In the genomic region with DNA sequence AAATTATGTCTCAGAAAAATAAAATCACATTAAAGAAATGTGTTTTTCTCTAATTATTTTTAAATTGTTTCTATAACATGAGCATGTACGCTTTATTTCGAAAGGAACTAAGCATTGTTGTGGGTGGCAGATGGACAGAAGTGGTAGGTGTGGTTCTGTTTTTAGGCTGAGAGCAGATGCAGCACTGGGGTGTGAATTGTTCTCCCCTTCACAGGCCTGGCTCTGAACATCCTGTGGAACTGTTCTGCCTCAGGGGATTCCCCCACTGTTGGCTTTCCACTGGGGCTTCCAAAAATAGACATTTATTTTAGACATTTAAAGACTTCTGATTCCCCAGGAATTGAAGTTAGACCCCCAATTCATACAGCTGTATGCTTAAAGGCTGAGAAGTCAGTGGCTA, we compare ENCODE assay signal across 20 cellular contexts. TPM values are rescaled to one million over a fixed set of nuclear protein-coding genes. Genes with fewer than 3 reads are reported as not detected.
DNase-seq lines count a peak whose midpoint lies in the region; ATAC-seq, FAIRE-seq and TF ChIP-seq lines count a peak whose summit lies in the region.
"Had no signal": no experiment of that assay in that cellular context is flagged by ENCODE, and none has a peak within 500 bp of the region (broad histone marks: within the 10 kb centered on the region; RNA-seq: fewer than 3 reads in every experiment).

No MANE protein-coding gene starts in this region.

- no peaks in the 10 kb centered on the region for H4K20me1 ChIP-seq in GM12878 (ENCODE audit: control insufficient read depth, insufficient read depth)

- no peak for FAIRE-seq in GM12878 (lab: Jason Lieb, UNC)
- FAIRE-seq: A549, GM12891, GM19239 had no signal

- in situ Hi-C loops in GM12878 (cut with MboI) = no loop called here

- H3K79me2 ChIP-seq in GM12878 (ENCODE audit: control insufficient read depth, insufficient read depth, low read length) = no peaks in the 10 kb centered on the region

- TF ChIP-seq CTCF in GM12878 (IDR thresholded peaks at IDR 0.05 in 2 of 3, conservative IDR thresholded peaks at IDR 0.05 in 1 of 3; ENCODE audit: control insufficient read depth in 2 of 3, extremely low read depth in 1 of 3, insufficient read depth in 1 of 3, low read depth in 3 of 3, low read length in 3 of 3) (no peak), Peyer's patch (IDR thresholded peaks at IDR 0.05) (no peak)

- DNase-seq in NCI-H748 (lab: John Stamatoyannopoulos, UW; ENCODE audit: unreplicated experiment) (peak; percentile 31), NCI-H748 treated with DMSO at 0.1 percent for 48 hours (lab: John Stamatoyannopoulos, UW) (no peak), GM12878 (ENCODE audit: low read depth, low spot score) (no peak), myocyte (ENCODE audit: low read depth) (peak; percentile 53), Peyer's patch (no peak), NCI-H446 treated with DMSO at 0.1 percent for 48 hours (lab: John Stamatoyannopoulos, UW) (no peak)
- DNase-seq: C1 segment of cervical spinal cord, GM23248, Kasumi-1, MG63, NCI-H1048, NCI-H1436, NCI-H1930, NCI-H510A treated with DMSO at 0.1 percent for 48 hours, SJCRH30 had no signal

- peak; percentile 90 for ATAC-seq in GM12878
- ATAC-seq in HG03460 (IDR thresholded peaks at IDR 0.05; ENCODE audit: unreplicated experiment) = no peak
- ATAC-seq: A549, HCT116 had no signal

- 6% methylated on average over 2 of the region's 2 CpGs for WGBS in GM12878 (ENCODE audit: insufficient coverage, insufficient replicate concordance, low lambda C conversion rate, missing lambda C conversion rate)

- no peak overlapping the region for H3K9ac ChIP-seq in GM12878 (ENCODE audit: control insufficient read depth, insufficient read depth, low read length)
- H3K9ac ChIP-seq: GM23248 had no signal

- H3K4me3 ChIP-seq in GM12878 (no peak overlapping the region), Peyer's patch (no peak overlapping the region)
- H3K4me3 ChIP-seq: A549, GM23248, MG63, SJCRH30 had no signal

- H2AFZ ChIP-seq in GM12878 (ENCODE audit: control insufficient read depth, low read depth, low read length) = no peak overlapping the region
- H2AFZ ChIP-seq: GM23248 had no signal

- POLR2A ChIA-PET in GM12878 (lab: Charles Lee) = no interaction called here

- H3K4me1 ChIP-seq in GM12878 (ENCODE audit: control insufficient read depth, insufficient read depth, low read length) (no peaks in the 10 kb centered on the region), Peyer's patch (no peaks in the 10 kb centered on the region)
- H3K4me1 ChIP-seq: A549, SJCRH30 had no signal

- SMC1A ChIA-PET in GM12878 (lab: Charles Lee; ENCODE audit: uncharacterized antibody, unreplicated experiment) = interaction anchor here (0.8 kb wide), 1 partner anchor 23 kb away, joined by 3 read pairs; no protein-coding TSS in a partner anchor

- intact Hi-C loops in GM12878 (cut with micrococcal nuclease; ENCODE audit: unreplicated experiment) = no loop called here

- no peak overlapping the region for H3K4me2 ChIP-seq in GM12878 (ENCODE audit: control insufficient read depth, insufficient read depth)
- H3K4me2 ChIP-seq: A549 had no signal

- H3K9me3 ChIP-seq in GM12878 (replicated peaks; ENCODE audit: control insufficient read depth, insufficient read depth, low read length) (no peaks in the 10 kb centered on the region), Peyer's patch (no peaks in the 10 kb centered on the region)
- H3K9me3 ChIP-seq: A549, MG63, SJCRH30 had no signal

- no peaks in the 10 kb centered on the region for H3K36me3 ChIP-seq in GM12878 (ENCODE audit: control insufficient read depth in 2 of 2, insufficient read depth in 2 of 2, low read length in 1 of 2)
- no peaks in the 10 kb centered on the region for H3K36me3 ChIP-seq in Peyer's patch
- H3K36me3 ChIP-seq: MG63, SJCRH30 had no signal

- BruUV-seq in GM12878 (replicated peaks; lab: Mats Ljungman, UMichigan) = no TSS peak

- RAD21 ChIA-PET in GM12878 (lab: Charles Lee; ENCODE audit: unreplicated experiment) = no interaction called here

- TF ChIP-seq EP300 in GM12878 (IDR thresholded peaks at IDR 0.05; ENCODE audit: borderline replicate concordance in 1 of 2, control insufficient read depth in 1 of 2, low read depth in 2 of 2, low read length in 2 of 2) = no peak

- CTCF ChIA-PET in GM12878 (lab: Yijun Ruan, JAX) = no interaction called here

- no peaks in the 10 kb centered on the region for H3K27me3 ChIP-seq in GM12878 (replicated peaks in 1 of 2; ENCODE audit: control insufficient read depth in 2 of 2, insufficient read depth in 2 of 2, low read length in 1 of 2)
- no peaks in the 10 kb centered on the region for H3K27me3 ChIP-seq in Peyer's patch
- H3K27me3 ChIP-seq: MG63, SJCRH30 had no signal

- TF ChIP-seq POLR2A in GM12878 (IDR thresholded peaks at IDR 0.05; ENCODE audit: low read depth, low read length) (no peak), Peyer's patch (IDR thresholded peaks at IDR 0.05) (no peak)

- TF ChIP-seq RAD21 in GM12878 (IDR thresholded peaks at IDR 0.05; ENCODE audit: insufficient read depth, low read depth, low read length) = no peak

- H3K27ac ChIP-seq in GM12878 (ENCODE audit: control insufficient read depth, insufficient read depth) = no peak overlapping the region
- no peak overlapping the region for H3K27ac ChIP-seq in Peyer's patch
- H3K27ac ChIP-seq: A549, GM23248, SJCRH30 had no signal

TF ChIP-seq in GM12878, 131 proteins besides CTCF, POLR2A, EP300 and RAD21:
- TF ChIP-seq KAT2A (conservative IDR thresholded peaks at IDR 0.05; ENCODE audit: control insufficient read depth, low read depth, low read length) = no peak
- peak; percentile 27 for TF ChIP-seq MEF2B (IDR thresholded peaks at IDR 0.05; ENCODE audit: partially characterized antibody, poor library complexity, severe bottlenecking)
- TF ChIP-seq IKZF1 (conservative IDR thresholded peaks at IDR 0.05) = 0 out of 2 replicates have a peak, but pooled peaks have one; percentile 16

RNA-seq across cellular contexts. Expression of gene PDHA2, which starts 41.9 kb away (rescaled TPM):
- total RNA-seq in GM12878 (2013; cell fraction: nucleolus; rRNA removed) = not detected in 2 replicates
- total RNA-seq in GM12878 (2014; rRNA removed) (not detected in 2 replicates), GM12878 (2014; rRNA removed; fragmentation: Illumina TruSeq; extraction: Trizol) (not detected in 2 replicates), GM12878 (2021) (not detected in 2 replicates), myocyte (0.08 TPM in 1 of 2 replicates, not detected in the other), Peyer's patch (not detected)
- polyA plus RNA-seq in GM12878 (2011; ENCODE audit: low read depth) = not detected
- polyA plus RNA-seq in GM12878 (2011; rRNA removed) (not detected in 2 replicates), GM12878 (2014; fragmentation: Illumina TruSeq; extraction: Trizol) (not detected in 2 replicates), GM12878 (2014; fragmentation: Nextera tagmentation; extraction: Ambion mirVana) (not detected), GM12878 (2014; rRNA removed) (not detected in 2 replicates), GM12878 (2016; fragmentation: Nextera tagmentation; extraction: Ambion mirVana) (not detected)
- polyA plus RNA-seq in GM12878 (2011; cell fraction: cytosol; rRNA removed) = not detected in 2 replicates
- not detected in 2 replicates for polyA plus RNA-seq in GM12878 (2011; cell fraction: nucleus; rRNA removed)
- not detected in 2 replicates for polyA plus RNA-seq in GM12878 (2012)
- not detected in 2 replicates for polyA minus RNA-seq in GM12878 (2011; rRNA and poly(A)+ RNA removed)
- polyA minus RNA-seq in GM12878 (2011; cell fraction: cytosol; rRNA and poly(A)+ RNA removed) = not detected in 2 replicates
- polyA minus RNA-seq in GM12878 (2011; cell fraction: nucleus; rRNA and poly(A)+ RNA removed) = not detected in 2 replicates
- not detected for polyA plus RNA-seq in myocyte (2012)
- total RNA-seq: GM23248, SJCRH30 had no signal
- polyA plus RNA-seq: A549, GM23248 had no signal

Comparison
In these comparisons a context has a peak if more than half of its experiments do, and no peak if none do; other contexts are left out.
1. DNase-seq: peak in NCI-H748 (single experiment) and myocyte (single experiment); none in NCI-H748 treated with DMSO at 0.1 percent for 48 hours (single experiment), GM12878 (single experiment), Peyer's patch (0 of 3) and NCI-H446 treated with DMSO at 0.1 percent for 48 hours (single experiment).